ENCODE assay signal across 2 cellular contexts in the genomic region with DNA sequence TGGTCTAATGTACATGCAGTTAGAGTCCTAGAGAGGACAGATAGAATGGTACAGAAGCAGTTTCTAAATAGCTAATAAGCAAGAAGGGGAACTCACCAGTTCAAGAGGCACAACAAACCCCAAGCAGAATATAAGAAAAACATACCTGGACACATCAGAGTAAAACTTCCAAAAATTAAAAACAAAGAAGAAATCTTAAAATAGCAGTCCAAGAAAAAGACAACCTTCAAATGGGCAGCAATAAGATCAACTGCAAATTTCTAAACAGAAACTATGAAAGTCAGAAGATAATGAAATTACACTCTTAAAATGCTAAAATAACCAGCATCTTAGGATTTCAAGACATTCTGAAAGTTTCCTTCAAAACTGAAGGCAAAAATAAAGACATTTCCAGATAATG.
TF ChIP-seq lines count a peak whose summit lies in the region.

No MANE protein-coding gene starts in this region.

TF ChIP-seq in HepG2, 621 proteins besides CTCF, POLR2A, EP300 and RAD21:
- TF ChIP-seq, protein P1, sequence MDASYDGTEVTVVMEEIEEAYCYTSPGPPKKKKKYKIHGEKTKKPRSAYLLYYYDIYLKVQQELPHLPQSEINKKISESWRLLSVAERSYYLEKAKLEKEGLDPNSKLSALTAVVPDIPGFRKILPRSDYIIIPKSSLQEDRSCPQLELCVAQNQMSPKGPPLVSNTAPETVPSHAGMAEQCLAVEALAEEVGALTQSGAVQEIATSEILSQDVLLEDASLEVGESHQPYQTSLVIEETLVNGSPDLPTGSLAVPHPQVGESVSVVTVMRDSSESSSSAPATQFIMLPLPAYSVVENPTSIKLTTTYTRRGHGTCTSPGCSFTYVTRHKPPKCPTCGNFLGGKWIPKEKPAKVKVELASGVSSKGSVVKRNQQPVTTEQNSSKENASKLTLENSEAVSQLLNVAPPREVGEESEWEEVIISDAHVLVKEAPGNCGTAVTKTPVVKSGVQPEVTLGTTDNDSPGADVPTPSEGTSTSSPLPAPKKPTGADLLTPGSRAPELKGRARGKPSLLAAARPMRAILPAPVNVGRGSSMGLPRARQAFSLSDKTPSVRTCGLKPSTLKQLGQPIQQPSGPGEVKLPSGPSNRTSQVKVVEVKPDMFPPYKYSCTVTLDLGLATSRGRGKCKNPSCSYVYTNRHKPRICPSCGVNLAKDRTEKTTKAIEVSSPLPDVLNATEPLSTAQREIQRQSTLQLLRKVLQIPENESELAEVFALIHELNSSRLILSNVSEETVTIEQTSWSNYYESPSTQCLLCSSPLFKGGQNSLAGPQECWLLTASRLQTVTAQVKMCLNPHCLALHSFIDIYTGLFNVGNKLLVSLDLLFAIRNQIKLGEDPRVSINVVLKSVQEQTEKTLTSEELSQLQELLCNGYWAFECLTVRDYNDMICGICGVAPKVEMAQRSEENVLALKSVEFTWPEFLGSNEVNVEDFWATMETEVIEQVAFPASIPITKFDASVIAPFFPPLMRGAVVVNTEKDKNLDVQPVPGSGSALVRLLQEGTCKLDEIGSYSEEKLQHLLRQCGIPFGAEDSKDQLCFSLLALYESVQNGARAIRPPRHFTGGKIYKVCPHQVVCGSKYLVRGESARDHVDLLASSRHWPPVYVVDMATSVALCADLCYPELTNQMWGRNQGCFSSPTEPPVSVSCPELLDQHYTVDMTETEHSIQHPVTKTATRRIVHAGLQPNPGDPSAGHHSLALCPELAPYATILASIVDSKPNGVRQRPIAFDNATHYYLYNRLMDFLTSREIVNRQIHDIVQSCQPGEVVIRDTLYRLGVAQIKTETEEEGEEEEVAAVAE (CRISPR knock-in tag; IDR thresholded peaks at IDR 0.05; ENCODE audit: borderline replicate concordance) = no peak
- TF ChIP-seq, protein P2, sequence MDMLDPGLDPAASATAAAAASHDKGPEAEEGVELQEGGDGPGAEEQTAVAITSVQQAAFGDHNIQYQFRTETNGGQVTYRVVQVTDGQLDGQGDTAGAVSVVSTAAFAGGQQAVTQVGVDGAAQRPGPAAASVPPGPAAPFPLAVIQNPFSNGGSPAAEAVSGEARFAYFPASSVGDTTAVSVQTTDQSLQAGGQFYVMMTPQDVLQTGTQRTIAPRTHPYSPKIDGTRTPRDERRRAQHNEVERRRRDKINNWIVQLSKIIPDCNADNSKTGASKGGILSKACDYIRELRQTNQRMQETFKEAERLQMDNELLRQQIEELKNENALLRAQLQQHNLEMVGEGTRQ (IDR thresholded peaks at IDR 0.05; ENCODE audit: low read depth, low read length) = no peak
- TF ChIP-seq, protein P2 (CRISPR knock-in tag; IDR thresholded peaks at IDR 0.05; ENCODE audit: borderline replicate concordance) = no peak
- TF ChIP-seq ZNF317 (CRISPR knock-in tag; IDR thresholded peaks at IDR 0.05) (peak; percentile 96), ZNF484 (CRISPR knock-in tag; IDR thresholded peaks at IDR 0.05; ENCODE audit: borderline replicate concordance, low read depth) (no peak), ZNF331 (CRISPR knock-in tag; IDR thresholded peaks at IDR 0.05) (no peak), PHF21A (CRISPR knock-in tag; IDR thresholded peaks at IDR 0.05) (no peak)

TF ChIP-seq in GM12878, 131 proteins besides CTCF, POLR2A, EP300 and RAD21:
- peak; percentile 88; the same call in 1 of the 2 replicates for TF ChIP-seq CBX5 (IDR thresholded peaks at IDR 0.05; ENCODE audit: low read depth)
- TF ChIP-seq NFIC (IDR thresholded peaks at IDR 0.05; ENCODE audit: low read depth, low read length) = no peak
